2 cellular contexts compared by ENCODE assay signal in genomic region chr1:109643385-109644230, GRCh38.
TF ChIP-seq lines count a peak whose summit lies in the region.

No MANE protein-coding gene starts in this region.

TF ChIP-seq in GM12891, 5 proteins besides CTCF, POLR2A, EP300 and RAD21:
- TF ChIP-seq TAF1 (IDR thresholded peaks at IDR 0.05; ENCODE audit: low read depth, low read length) (no peak), PAX5 (IDR thresholded peaks at IDR 0.05; ENCODE audit: insufficient read depth, low read length, severe bottlenecking) (no peak), SPI1 (IDR thresholded peaks at IDR 0.05; ENCODE audit: low read depth, low read length) (no peak), POLR2AphosphoS5 (IDR thresholded peaks at IDR 0.05; ENCODE audit: low read depth, low read length) (no peak), POU2F2 (IDR thresholded peaks at IDR 0.05; ENCODE audit: low read depth, low read length) (no peak)

TF ChIP-seq in GM12878, 131 proteins besides CTCF, POLR2A, EP300 and RAD21 (continues in another document):
- TF ChIP-seq SMAD5 (IDR thresholded peaks at IDR 0.05; ENCODE audit: low read depth) (no peak), PRDM15 (CRISPR knock-in tag; IDR thresholded peaks at IDR 0.05) (no peak), TBL1XR1 (IDR thresholded peaks at IDR 0.05; ENCODE audit: low read depth, low read length) (no peak), SMARCA5 (IDR thresholded peaks at IDR 0.05) (peak; percentile 46; the same call in 1 of the 2 replicates), ZNF622 (IDR thresholded peaks at IDR 0.05) (no peak), USF1 (IDR thresholded peaks at IDR 0.05; ENCODE audit: borderline replicate concordance, extremely low read length, insufficient read depth, low read depth, low read length) (no peak), HSF1 (IDR thresholded peaks at IDR 0.05; ENCODE audit: low read depth, low read length) (no peak), ZNF384 (IDR thresholded peaks at IDR 0.05; ENCODE audit: borderline replicate concordance, low read depth, low read length) (no peak), PML (IDR thresholded peaks at IDR 0.05; ENCODE audit: low read length) (no peak), BHLHE40 (IDR thresholded peaks at IDR 0.05; ENCODE audit: borderline replicate concordance in 1 of 2, low read depth in 2 of 2, low read length in 1 of 2) (peak in 1 of 2 experiments; percentile 27; a peak in 1 of 4 replicates), E4F1 (IDR thresholded peaks at IDR 0.05; ENCODE audit: borderline replicate concordance, partially characterized antibody) (no peak), IRF5 (IDR thresholded peaks at IDR 0.05; ENCODE audit: borderline replicate concordance) (no peak), IRF4 (IDR thresholded peaks at IDR 0.05; ENCODE audit: low read depth, low read length) (0 out of 2 replicates have a peak, but pooled peaks have one; percentile 11), NFXL1 (IDR thresholded peaks at IDR 0.05; ENCODE audit: borderline replicate concordance) (no peak), NKRF (conservative IDR thresholded peaks at IDR 0.05) (no peak), USF2 (IDR thresholded peaks at IDR 0.05; ENCODE audit: borderline replicate concordance, low read depth, low read length) (no peak), CREM (IDR thresholded peaks at IDR 0.05; ENCODE audit: low read depth) (no peak), TAF1 (IDR thresholded peaks at IDR 0.05; ENCODE audit: borderline replicate concordance, low read depth, low read length) (no peak), TARDBP (IDR thresholded peaks at IDR 0.05; ENCODE audit: borderline replicate concordance) (0 out of 2 replicates have a peak, but pooled peaks have one; percentile 16), SKIL (IDR thresholded peaks at IDR 0.05; ENCODE audit: low read depth, poor library complexity, severe bottlenecking) (no peak), ZBTB33 (IDR thresholded peaks at IDR 0.05) (no peak), KDM1A (IDR thresholded peaks at IDR 0.05; ENCODE audit: borderline replicate concordance) (no peak), SIX5 (IDR thresholded peaks at IDR 0.05; ENCODE audit: low read depth, low read length, severe bottlenecking) (no peak), SMC3 (IDR thresholded peaks at IDR 0.05; ENCODE audit: borderline replicate concordance, low read length) (peak; percentile 94), HCFC1 (IDR thresholded peaks at IDR 0.05; ENCODE audit: low read length) (no peak), SMAD1 (IDR thresholded peaks at IDR 0.05; ENCODE audit: low read depth, partially characterized antibody) (no peak), RELA (IDR thresholded peaks at IDR 0.05; ENCODE audit: borderline replicate concordance, partially characterized antibody) (no peak), CEBPZ (IDR thresholded peaks at IDR 0.05; ENCODE audit: low read depth, low read length) (no peak), PBX3 (IDR thresholded peaks at IDR 0.05; ENCODE audit: insufficient replicate concordance, low read depth, low read length) (no peak)
